ENCODE assay signal across 18 cellular contexts in genomic region chr22:48197189-48197690, GRCh38.
A peak's percentile ranks its signal among the peaks of the same experiment; 100 is the strongest.
DNase-seq lines count a peak whose midpoint lies in the region; ATAC-seq, FAIRE-seq and TF ChIP-seq lines count a peak whose summit lies in the region.
"Had no signal": no experiment of that assay in that cellular context is flagged by ENCODE, and none has a peak within 500 bp of the region (broad histone marks: within the 10 kb centered on the region; RNA-seq: fewer than 3 reads in every experiment).

No MANE protein-coding gene starts in this region.

- H4K20me1 ChIP-seq in H1 (replicated peaks in 1 of 2; ENCODE audit: control insufficient read depth in 1 of 2, insufficient read depth in 2 of 2, low read length in 2 of 2): no peaks in the 10 kb centered on the region
- H4K20me1 ChIP-seq: BLaER1 had no signal

- H3K4me1 ChIP-seq in H1 (replicated peaks in 1 of 4; ENCODE audit: control insufficient read depth in 3 of 4, insufficient read depth in 4 of 4, low read length in 3 of 4): peaks cover 0 to 13% (median 8%) of the 10 kb centered on the region in 4 experiments
- no peaks in the 10 kb centered on the region for H3K4me1 ChIP-seq in lung (ENCODE audit: control insufficient read depth in 2 of 2, insufficient read depth in 2 of 2, low read length in 2 of 2)
- no peaks in the 10 kb centered on the region for H3K4me1 ChIP-seq in vagina
- no peaks in the 10 kb centered on the region for H3K4me1 ChIP-seq in transverse colon

- POLR2A ChIA-PET in H1 (lab: Charles Lee; ENCODE audit: partially characterized antibody): no interaction called here

- H3K27ac ChIP-seq in H1 (ENCODE audit: low read depth, low read length): no peak overlapping the region
- H3K27ac ChIP-seq in lung (ENCODE audit: low read depth in 1 of 2, low read length in 1 of 2): no peak overlapping the region
- no peak overlapping the region for H3K27ac ChIP-seq in vagina
- no peak overlapping the region for H3K27ac ChIP-seq in transverse colon
- H3K27ac ChIP-seq: BLaER1 had no signal

- H3K9me3 ChIP-seq in H1 (ENCODE audit: insufficient read depth in 2 of 2, low read depth in 1 of 2, low read length in 1 of 2): 0 out of 4 replicates have a peak, but pooled peaks cover 0 to 1% of the 10 kb centered on the region in 2 experiments
- H3K9me3 ChIP-seq in lung (ENCODE audit: control insufficient read depth in 2 of 2, insufficient read depth in 1 of 2, low read length in 1 of 2): no peaks in the 10 kb centered on the region
- no peaks in the 10 kb centered on the region for H3K9me3 ChIP-seq in vagina
- no peaks in the 10 kb centered on the region for H3K9me3 ChIP-seq in transverse colon

- H2BK120ac ChIP-seq in H1 (replicated peaks; ENCODE audit: low read depth, low read length): no peak overlapping the region

- H3K4ac ChIP-seq in H1 (replicated peaks; ENCODE audit: insufficient read length, low read depth, low read length): no peak overlapping the region

- no peak overlapping the region for H3K56ac ChIP-seq in H1 (replicated peaks; ENCODE audit: insufficient read length, low read depth, low read length)

- no peaks in the 10 kb centered on the region for H3K27me3 ChIP-seq in H1 (replicated peaks in 1 of 4; ENCODE audit: control insufficient read depth in 3 of 4, extremely low read depth in 1 of 4, insufficient read depth in 3 of 4, low read length in 3 of 4)
- H3K27me3 ChIP-seq in lung (ENCODE audit: control insufficient read depth, insufficient read depth): no peaks in the 10 kb centered on the region
- H3K27me3 ChIP-seq in vagina: no peaks in the 10 kb centered on the region
- peaks cover 8% of the 10 kb centered on the region for H3K27me3 ChIP-seq in transverse colon
- H3K27me3 ChIP-seq: BLaER1 had no signal

- H3K36me3 ChIP-seq in H1 (ENCODE audit: control insufficient read depth in 2 of 4, insufficient read depth in 4 of 4, low read length in 3 of 4) (no peaks in the 10 kb centered on the region), lung (ENCODE audit: control insufficient read depth in 2 of 2, insufficient read depth in 2 of 2, low read length in 2 of 2) (no peaks in the 10 kb centered on the region), vagina (no peaks in the 10 kb centered on the region), transverse colon (no peaks in the 10 kb centered on the region)
- H3K36me3 ChIP-seq: BLaER1 had no signal

- H2AK5ac ChIP-seq in H1 (ENCODE audit: low read depth, low read length): 0 out of 2 replicates have a peak overlapping the region, but pooled peaks have one; percentile 57

- no peak overlapping the region for H4K5ac ChIP-seq in H1 (ENCODE audit: insufficient read length, low read depth, low read length)

- in situ Hi-C loops in transverse colon (cut with MboI; ENCODE audit: low pct_ligation_motif_present in 1 of 4, low pct_unique_long_range_greater_than_20kb in 1 of 4, low sequenced_read_pairs in 3 of 4): no loop called here

- no peak overlapping the region for H2BK5ac ChIP-seq in H1 (ENCODE audit: low read depth, low read length)

- H2AFZ ChIP-seq in H1 (ENCODE audit: low read length): no peak overlapping the region
- H2AFZ ChIP-seq: GM23338 had no signal

- no peak for TF ChIP-seq POLR2A in H1 (IDR thresholded peaks at IDR 0.05; ENCODE audit: control extremely low read depth in 1 of 2, low read depth in 2 of 2, low read length in 2 of 2)
- TF ChIP-seq POLR2A in vagina (IDR thresholded peaks at IDR 0.05): no peak
- no peak for TF ChIP-seq POLR2A in transverse colon (IDR thresholded peaks at IDR 0.05)

- H3K79me1 ChIP-seq in H1 (ENCODE audit: low read depth, low read length): no peaks in the 10 kb centered on the region

- CTCF ChIA-PET in H1 (lab: Charles Lee; ENCODE audit: partially characterized antibody): interaction anchor here (0.8 kb wide), 1 partner anchor 10 kb away, joined by 4 read pairs; no protein-coding TSS in a partner anchor

- no peak overlapping the region; the same call in 1 of the 2 replicates for H2BK15ac ChIP-seq in H1 (ENCODE audit: low read length)

- TF ChIP-seq EP300 in H1 (IDR thresholded peaks at IDR 0.05; ENCODE audit: borderline replicate concordance in 1 of 2, low read depth in 2 of 2, low read length in 2 of 2) (no peak), transverse colon (IDR thresholded peaks at IDR 0.05; ENCODE audit: low read depth) (no peak)

- no peak overlapping the region for H4K8ac ChIP-seq in H1 (ENCODE audit: extremely low read depth, insufficient read depth, low read length)

- H3K18ac ChIP-seq in H1 (ENCODE audit: extremely low read depth, low read length): no peak overlapping the region

- no peak overlapping the region for H2BK20ac ChIP-seq in H1 (ENCODE audit: low read length)

- no peak overlapping the region for H3K4me2 ChIP-seq in H1 (ENCODE audit: insufficient read depth in 1 of 2, low read depth in 2 of 2, low read length in 2 of 2)
- H3K4me2 ChIP-seq: BLaER1, GM23338 had no signal

- TF ChIP-seq CTCF in H1 (IDR thresholded peaks at IDR 0.05; ENCODE audit: control extremely low read depth in 1 of 3, insufficient read depth in 1 of 3, low read depth in 1 of 3, low read length in 3 of 3) (no peak), lung (IDR thresholded peaks at IDR 0.05; ENCODE audit: control extremely low read depth, extremely low read depth) (no peak), vagina (IDR thresholded peaks at IDR 0.05) (no peak), transverse colon (IDR thresholded peaks at IDR 0.05) (no peak)

- H2BK12ac ChIP-seq in H1 (ENCODE audit: low read depth, low read length): no peak overlapping the region

- no peak for FAIRE-seq in H1 (lab: Jason Lieb, UNC)

- no peak overlapping the region for H3K14ac ChIP-seq in H1 (ENCODE audit: insufficient read length)

- TF ChIP-seq RAD21 in H1 (IDR thresholded peaks at IDR 0.05 in 1 of 2, conservative IDR thresholded peaks at IDR 0.05 in 1 of 2; ENCODE audit: low read depth in 2 of 2, low read length in 2 of 2): no peak

- no peak overlapping the region for H3K23ac ChIP-seq in H1 (ENCODE audit: insufficient read length)

- no peaks in the 10 kb centered on the region for H3K79me2 ChIP-seq in H1 (ENCODE audit: control insufficient read depth in 1 of 2, insufficient read depth in 2 of 2, low read length in 2 of 2)

- intact Hi-C loops in vagina (cut with DNase I) (no loop called here), transverse colon (cut with DNase I; ENCODE audit: low total_unique reads) (loop anchor here (5.0 kb wide), 1 partner anchor 1330 kb away; no protein-coding TSS in a partner anchor)

- no peak overlapping the region for H3K4me3 ChIP-seq in H1 (ENCODE audit: extremely low read depth in 1 of 4, insufficient read depth in 2 of 4, low read depth in 3 of 4, low read length in 4 of 4)
- H3K4me3 ChIP-seq in lung: no peak overlapping the region
- no peak overlapping the region for H3K4me3 ChIP-seq in vagina
- no peak overlapping the region for H3K4me3 ChIP-seq in transverse colon
- H3K4me3 ChIP-seq: BLaER1, GM23338 had no signal

- 88% methylated on average over 2 of the region's 2 CpGs; no CpG with 5 or more reads in 1 of the 2 experiments for WGBS in H1 (ENCODE audit: extremely low coverage in 1 of 2, insufficient coverage in 1 of 2, insufficient read length in 1 of 2, insufficient replicate concordance in 2 of 2, low coverage in 1 of 2, low lambda C conversion rate in 2 of 2, missing lambda C conversion rate in 1 of 2), 2 experiments
- WGBS in lung, 2 donors: 87 to 91% methylated on average over 2 of the region's 2 CpGs
- 71 to 83% methylated on average over 1 to 2 of the region's 2 CpGs for WGBS in transverse colon (ENCODE audit: low coverage in 1 of 2), 2 donors

- ATAC-seq in lung (ENCODE audit: insufficient read depth, low FRiP score) (no peak), HG03378 (IDR thresholded peaks at IDR 0.05; ENCODE audit: unreplicated experiment) (no peak), HG03521 (IDR thresholded peaks at IDR 0.05; ENCODE audit: unreplicated experiment) (no peak)
- ATAC-seq: GM23338, HCT116 had no signal

- peak; percentile 47 for DNase-seq in activated effector memory CD4-positive, alpha-beta T cell treated with anti-CD3 and anti-CD28 coated beads, Interleukin-2, amount 50 U/mL, for 16 hours
- no peak for DNase-seq in activated effector memory CD4-positive, alpha-beta T cell treated with Interleukin-2 at 50 U/mL for 16 hours
- DNase-seq in H1 (ENCODE audit: low read depth in 1 of 2, low spot score in 2 of 2) (no peak), lung (ENCODE audit: low spot score) (peak; percentile 25), vagina (ENCODE audit: extremely low spot score in 2 of 2) (peak; percentile 37 to 72), transverse colon (no peak)
- DNase-seq: 8988T; CD4-positive, alpha-beta memory T cell; DMS153; DMS79; GF-D8; H7; HFFc6 had no signal

- no peak overlapping the region for H3K9ac ChIP-seq in H1 (replicated peaks in 1 of 4; ENCODE audit: extremely low read depth in 1 of 4, low read depth in 3 of 4, low read length in 3 of 4)
- H3K9ac ChIP-seq: BLaER1 had no signal

- H4K91ac ChIP-seq in H1 (replicated peaks; ENCODE audit: insufficient read length, low read length): no peak overlapping the region

- no peaks in the 10 kb centered on the region for H3K23me2 ChIP-seq in H1 (ENCODE audit: low read depth, low read length)

TF ChIP-seq in H1, 55 proteins besides CTCF, POLR2A, EP300 and RAD21 (continues in another document):
- TF ChIP-seq KDM4A (IDR thresholded peaks at IDR 0.05; ENCODE audit: low read depth, low read length, severe bottlenecking): no peak
- no peak for TF ChIP-seq CEBPB (IDR thresholded peaks at IDR 0.05; ENCODE audit: low read depth, low read length)
- no peak for TF ChIP-seq CREB1 (IDR thresholded peaks at IDR 0.05)
- TF ChIP-seq ASH2L (IDR thresholded peaks at IDR 0.05; ENCODE audit: low read length): no peak
- TF ChIP-seq BRCA1 (IDR thresholded peaks at IDR 0.05; ENCODE audit: low read depth, low read length): no peak
- no peak for TF ChIP-seq SP1 (IDR thresholded peaks at IDR 0.05; ENCODE audit: low read depth, low read length)

Comparison
In these comparisons a context has a peak if more than half of its experiments do, and no peak if none do; other contexts are left out.
1. DNase-seq: peak in activated effector memory CD4-positive, alpha-beta T cell treated with anti-CD3 and anti-CD28 coated beads, Interleukin-2, amount 50 U/mL, for 16 hours (single experiment), lung (single experiment) and vagina (2 of 2); none in activated effector memory CD4-positive, alpha-beta T cell treated with Interleukin-2 at 50 U/mL for 16 hours (single experiment), H1 (0 of 2) and transverse colon (single experiment).